8 cellular contexts compared by ENCODE assay signal in the genomic region with DNA sequence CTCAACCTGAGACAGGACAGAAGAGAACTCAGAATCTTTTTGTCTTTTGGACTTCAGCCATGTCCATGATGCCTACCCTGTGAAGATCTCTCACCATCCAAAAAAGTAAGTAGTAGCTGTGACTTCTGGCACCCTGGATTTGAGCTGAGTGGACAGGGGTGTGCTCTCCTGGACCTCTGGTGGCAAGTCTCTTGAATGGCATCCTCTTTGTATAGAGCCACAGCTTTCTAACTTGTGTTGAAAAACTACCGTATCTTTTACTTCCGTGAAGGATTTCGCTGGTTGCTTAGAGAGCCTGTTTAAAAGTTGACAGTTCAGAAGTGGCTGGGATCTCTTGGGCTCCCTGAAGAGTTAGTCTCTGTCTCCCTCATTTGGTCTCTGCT. TPM values are rescaled to one million over a fixed set of nuclear protein-coding genes. Genes with fewer than 3 reads are reported as not detected.
DNase-seq lines count a peak whose midpoint lies in the region; ATAC-seq and TF ChIP-seq lines count a peak whose summit lies in the region.

No MANE protein-coding gene starts in this region.

- H3K4me3 ChIP-seq in heart left ventricle (peak overlapping the region in 5 of 12 donors; percentile 83 to 97 (median 85)), RWPE2 (ENCODE audit: severe bottlenecking) (peak overlapping the region; percentile 4), stomach smooth muscle (ENCODE audit: low read length in 2 of 2) (no peak overlapping the region)

- H3K4me1 ChIP-seq in heart left ventricle (peaks cover 0 to 85% (median 56%) of the 10 kb centered on the region in 12 donors), RWPE2 (ENCODE audit: insufficient read depth, poor library complexity, severe bottlenecking) (peaks cover 15% of the 10 kb centered on the region), stomach smooth muscle (ENCODE audit: control insufficient read depth, insufficient read depth, low read length) (peaks cover 57% of the 10 kb centered on the region)

- H3K27ac ChIP-seq in heart left ventricle (peak overlapping the region in 10 of 12 donors; percentile 91 to 99 (median 98)), RWPE2 (ENCODE audit: poor library complexity, severe bottlenecking) (peak overlapping the region; percentile 87), stomach smooth muscle (ENCODE audit: low read length) (peak overlapping the region; percentile 24)

- H3K27me3 ChIP-seq in heart left ventricle (no peaks in the 10 kb centered on the region), RWPE2 (ENCODE audit: insufficient read depth, poor library complexity, severe bottlenecking) (no peaks in the 10 kb centered on the region), stomach smooth muscle (ENCODE audit: control insufficient read depth in 1 of 2, insufficient read depth in 2 of 2, low read length in 2 of 2) (no peaks in the 10 kb centered on the region)

- peaks cover 2 to 53% (median 45%) of the 10 kb centered on the region in 9 donors for H3K36me3 ChIP-seq in heart left ventricle
- H3K36me3 ChIP-seq in RWPE2 (ENCODE audit: low read depth) = peaks cover 52% of the 10 kb centered on the region
- peaks cover 29 to 33% of the 10 kb centered on the region in 2 donors for H3K36me3 ChIP-seq in stomach smooth muscle (ENCODE audit: control insufficient read depth in 2 of 2, insufficient read depth in 2 of 2, low read length in 2 of 2)

- ATAC-seq in heart left ventricle (no peak), RWPE2 (ENCODE audit: low read depth) (no peak), GM21786 (IDR thresholded peaks at IDR 0.05; ENCODE audit: unreplicated experiment) (no peak), HG02870 (IDR thresholded peaks at IDR 0.05; ENCODE audit: unreplicated experiment) (no peak)

- H3K9me3 ChIP-seq in heart left ventricle (no peaks in the 10 kb centered on the region), RWPE2 (ENCODE audit: severe bottlenecking) (no peaks in the 10 kb centered on the region), stomach smooth muscle (ENCODE audit: control insufficient read depth in 2 of 2, low read length in 2 of 2) (no peaks in the 10 kb centered on the region)

- DNase-seq in heart left ventricle (no peak), cardiac septum (ENCODE audit: low spot score) (no peak), RWPE2 (ENCODE audit: low spot score) (no peak), fibroblast of peridontal ligament (ENCODE audit: extremely low read depth) (peak; percentile 47), Ammon's horn (ENCODE audit: low spot score) (no peak)

- intact Hi-C loops in heart left ventricle (cut with DNase I) = loop anchor here in 4 of 10 donors (5.0 kb wide), 3 partner anchors 35 to 75 kb away; a partner anchor contains a TSS
- intact Hi-C loops in cardiac septum (cut with DNase I) = loop anchor here (5.0 kb wide), 1 partner anchor 75 kb away; no protein-coding TSS in a partner anchor

- peak overlapping the region in 1 of 2 donors; percentile 36 for H3K9ac ChIP-seq in stomach smooth muscle (ENCODE audit: low read length in 2 of 2)

- TF ChIP-seq POLR2A in heart left ventricle (IDR thresholded peaks at IDR 0.05) = no peak

- 36 to 86% (median 59%) methylated on average over 3 of the region's 3 CpGs for WGBS in heart left ventricle, 4 donors

- peak in 3 of 12 donors; percentile 32 to 54 (median 43) for TF ChIP-seq CTCF in heart left ventricle (IDR thresholded peaks at IDR 0.05)
- TF ChIP-seq CTCF in RWPE2 (IDR thresholded peaks at IDR 0.05; ENCODE audit: poor library complexity, severe bottlenecking) = peak; percentile 35

RNA-seq across cellular contexts. Expression of a gene that starts 1.8 kb away (rescaled TPM):
- 100 to 1,000 TPM; 398 to 900 (median 632) TPM for total RNA-seq in heart left ventricle
- 100 to 1,000 TPM; 263 to 374 TPM for polyA plus RNA-seq in heart left ventricle
- total RNA-seq in cardiac septum = 619 TPM

RNA-seq across cellular contexts. Expression of a gene that starts 37.3 kb away (rescaled TPM):
- total RNA-seq in heart left ventricle (10 to 100 TPM; 11.3 to 53.5 (median 17.4) TPM), cardiac septum (18.7 TPM)
- 10 to 100 TPM; 20.3 to 33.6 TPM for polyA plus RNA-seq in heart left ventricle

RNA-seq across cellular contexts. Expression of a gene that starts 47.5 kb away (rescaled TPM):
- total RNA-seq in heart left ventricle (100 to 1,000 TPM in 1 of 9 donors, 10 to 100 TPM in 8; 37.5 to 104 (median 50.1) TPM), cardiac septum (52.6 TPM)
- polyA plus RNA-seq in heart left ventricle = 100 to 1,000 TPM in 1 of 2 donors, 10 to 100 TPM in 1; 38.3 to 108 TPM

RNA-seq across cellular contexts. Expression of a gene that starts 55.8 kb away (rescaled TPM):
- total RNA-seq in heart left ventricle (100 to 1,000 TPM in 1 of 9 donors, 10 to 100 TPM in 8; 37.1 to 106 (median 41.3) TPM), cardiac septum (42.6 TPM)
- polyA plus RNA-seq in heart left ventricle = 10 to 100 TPM; 29.3 to 57.4 TPM

Comparison
In these comparisons a context has a peak if more than half of its experiments do, and no peak if none do; other contexts are left out.
1. H3K27ac ChIP-seq: peak in every context shown above with its lines; median percentile 98 in heart left ventricle; 87 in RWPE2; 24 in stomach smooth muscle.